1 cellular context compared by ENCODE assay signal in the genomic region with DNA sequence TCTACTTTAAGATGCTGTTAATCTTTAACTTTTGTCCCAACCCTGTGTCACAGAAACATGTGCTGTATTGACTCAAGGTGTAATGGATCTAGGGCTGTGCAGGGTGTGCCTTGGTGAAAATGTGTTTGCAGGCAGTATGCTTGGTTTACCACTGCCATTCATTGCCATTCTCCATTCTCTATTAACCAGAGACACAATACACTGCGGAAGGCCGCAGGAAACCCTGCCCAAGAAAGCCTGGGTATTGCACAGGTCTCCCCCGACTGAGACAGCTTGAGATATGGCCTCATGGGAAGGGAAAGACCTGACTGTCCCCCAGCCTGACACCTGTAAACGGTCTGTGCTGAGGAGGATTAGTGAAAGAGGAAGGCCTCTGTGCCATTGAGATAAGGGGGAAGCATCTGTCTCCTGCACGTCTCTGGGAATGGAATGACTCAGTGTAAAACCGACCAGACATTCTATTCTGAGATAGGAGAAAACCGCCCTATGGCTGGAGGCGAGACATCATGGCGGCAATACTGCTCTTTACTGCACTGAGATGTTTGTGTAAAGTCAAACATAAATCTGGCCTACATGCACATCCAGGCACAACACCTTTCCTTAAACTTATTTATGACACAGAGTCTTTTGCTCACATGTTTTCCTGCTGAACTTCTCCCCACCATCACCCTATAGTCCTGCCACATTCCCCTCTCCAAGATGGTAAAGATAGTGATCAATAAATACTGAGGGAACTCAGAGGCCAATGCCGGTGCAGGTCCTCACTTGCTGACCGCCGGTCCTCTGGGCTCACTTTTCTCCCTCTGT.
TF ChIP-seq lines count a peak whose summit lies in the region.

No MANE protein-coding gene starts in this region.

TF ChIP-seq in K562, 482 proteins besides CTCF, POLR2A, EP300 and RAD21 (continued from another document and continues in another):
- TF ChIP-seq, protein P1, sequence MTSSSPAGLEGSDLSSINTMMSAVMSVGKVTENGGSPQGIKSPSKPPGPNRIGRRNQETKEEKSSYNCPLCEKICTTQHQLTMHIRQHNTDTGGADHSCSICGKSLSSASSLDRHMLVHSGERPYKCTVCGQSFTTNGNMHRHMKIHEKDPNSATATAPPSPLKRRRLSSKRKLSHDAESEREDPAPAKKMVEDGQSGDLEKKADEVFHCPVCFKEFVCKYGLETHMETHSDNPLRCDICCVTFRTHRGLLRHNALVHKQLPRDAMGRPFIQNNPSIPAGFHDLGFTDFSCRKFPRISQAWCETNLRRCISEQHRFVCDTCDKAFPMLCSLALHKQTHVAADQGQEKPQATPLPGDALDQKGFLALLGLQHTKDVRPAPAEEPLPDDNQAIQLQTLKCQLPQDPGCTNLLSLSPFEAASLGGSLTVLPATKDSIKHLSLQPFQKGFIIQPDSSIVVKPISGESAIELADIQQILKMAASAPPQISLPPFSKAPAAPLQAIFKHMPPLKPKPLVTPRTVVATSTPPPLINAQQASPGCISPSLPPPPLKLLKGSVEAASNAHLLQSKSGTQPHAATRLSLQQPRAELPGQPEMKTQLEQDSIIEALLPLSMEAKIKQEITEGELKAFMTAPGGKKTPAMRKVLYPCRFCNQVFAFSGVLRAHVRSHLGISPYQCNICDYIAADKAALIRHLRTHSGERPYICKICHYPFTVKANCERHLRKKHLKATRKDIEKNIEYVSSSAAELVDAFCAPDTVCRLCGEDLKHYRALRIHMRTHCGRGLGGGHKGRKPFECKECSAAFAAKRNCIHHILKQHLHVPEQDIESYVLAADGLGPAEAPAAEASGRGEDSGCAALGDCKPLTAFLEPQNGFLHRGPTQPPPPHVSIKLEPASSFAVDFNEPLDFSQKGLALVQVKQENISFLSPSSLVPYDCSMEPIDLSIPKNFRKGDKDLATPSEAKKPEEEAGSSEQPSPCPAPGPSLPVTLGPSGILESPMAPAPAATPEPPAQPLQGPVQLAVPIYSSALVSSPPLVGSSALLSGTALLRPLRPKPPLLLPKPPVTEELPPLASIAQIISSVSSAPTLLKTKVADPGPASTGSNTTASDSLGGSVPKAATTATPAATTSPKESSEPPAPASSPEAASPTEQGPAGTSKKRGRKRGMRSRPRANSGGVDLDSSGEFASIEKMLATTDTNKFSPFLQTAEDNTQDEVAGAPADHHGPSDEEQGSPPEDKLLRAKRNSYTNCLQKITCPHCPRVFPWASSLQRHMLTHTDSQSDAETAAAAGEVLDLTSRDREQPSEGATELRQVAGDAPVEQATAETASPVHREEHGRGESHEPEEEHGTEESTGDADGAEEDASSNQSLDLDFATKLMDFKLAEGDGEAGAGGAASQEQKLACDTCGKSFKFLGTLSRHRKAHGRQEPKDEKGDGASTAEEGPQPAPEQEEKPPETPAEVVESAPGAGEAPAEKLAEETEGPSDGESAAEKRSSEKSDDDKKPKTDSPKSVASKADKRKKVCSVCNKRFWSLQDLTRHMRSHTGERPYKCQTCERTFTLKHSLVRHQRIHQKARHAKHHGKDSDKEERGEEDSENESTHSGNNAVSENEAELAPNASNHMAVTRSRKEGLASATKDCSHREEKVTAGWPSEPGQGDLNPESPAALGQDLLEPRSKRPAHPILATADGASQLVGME (CRISPR knock-in tag; IDR thresholded peaks at IDR 0.05): 0 out of 2 replicates have a peak, but pooled peaks have one; percentile 20
- TF ChIP-seq, protein P2, sequence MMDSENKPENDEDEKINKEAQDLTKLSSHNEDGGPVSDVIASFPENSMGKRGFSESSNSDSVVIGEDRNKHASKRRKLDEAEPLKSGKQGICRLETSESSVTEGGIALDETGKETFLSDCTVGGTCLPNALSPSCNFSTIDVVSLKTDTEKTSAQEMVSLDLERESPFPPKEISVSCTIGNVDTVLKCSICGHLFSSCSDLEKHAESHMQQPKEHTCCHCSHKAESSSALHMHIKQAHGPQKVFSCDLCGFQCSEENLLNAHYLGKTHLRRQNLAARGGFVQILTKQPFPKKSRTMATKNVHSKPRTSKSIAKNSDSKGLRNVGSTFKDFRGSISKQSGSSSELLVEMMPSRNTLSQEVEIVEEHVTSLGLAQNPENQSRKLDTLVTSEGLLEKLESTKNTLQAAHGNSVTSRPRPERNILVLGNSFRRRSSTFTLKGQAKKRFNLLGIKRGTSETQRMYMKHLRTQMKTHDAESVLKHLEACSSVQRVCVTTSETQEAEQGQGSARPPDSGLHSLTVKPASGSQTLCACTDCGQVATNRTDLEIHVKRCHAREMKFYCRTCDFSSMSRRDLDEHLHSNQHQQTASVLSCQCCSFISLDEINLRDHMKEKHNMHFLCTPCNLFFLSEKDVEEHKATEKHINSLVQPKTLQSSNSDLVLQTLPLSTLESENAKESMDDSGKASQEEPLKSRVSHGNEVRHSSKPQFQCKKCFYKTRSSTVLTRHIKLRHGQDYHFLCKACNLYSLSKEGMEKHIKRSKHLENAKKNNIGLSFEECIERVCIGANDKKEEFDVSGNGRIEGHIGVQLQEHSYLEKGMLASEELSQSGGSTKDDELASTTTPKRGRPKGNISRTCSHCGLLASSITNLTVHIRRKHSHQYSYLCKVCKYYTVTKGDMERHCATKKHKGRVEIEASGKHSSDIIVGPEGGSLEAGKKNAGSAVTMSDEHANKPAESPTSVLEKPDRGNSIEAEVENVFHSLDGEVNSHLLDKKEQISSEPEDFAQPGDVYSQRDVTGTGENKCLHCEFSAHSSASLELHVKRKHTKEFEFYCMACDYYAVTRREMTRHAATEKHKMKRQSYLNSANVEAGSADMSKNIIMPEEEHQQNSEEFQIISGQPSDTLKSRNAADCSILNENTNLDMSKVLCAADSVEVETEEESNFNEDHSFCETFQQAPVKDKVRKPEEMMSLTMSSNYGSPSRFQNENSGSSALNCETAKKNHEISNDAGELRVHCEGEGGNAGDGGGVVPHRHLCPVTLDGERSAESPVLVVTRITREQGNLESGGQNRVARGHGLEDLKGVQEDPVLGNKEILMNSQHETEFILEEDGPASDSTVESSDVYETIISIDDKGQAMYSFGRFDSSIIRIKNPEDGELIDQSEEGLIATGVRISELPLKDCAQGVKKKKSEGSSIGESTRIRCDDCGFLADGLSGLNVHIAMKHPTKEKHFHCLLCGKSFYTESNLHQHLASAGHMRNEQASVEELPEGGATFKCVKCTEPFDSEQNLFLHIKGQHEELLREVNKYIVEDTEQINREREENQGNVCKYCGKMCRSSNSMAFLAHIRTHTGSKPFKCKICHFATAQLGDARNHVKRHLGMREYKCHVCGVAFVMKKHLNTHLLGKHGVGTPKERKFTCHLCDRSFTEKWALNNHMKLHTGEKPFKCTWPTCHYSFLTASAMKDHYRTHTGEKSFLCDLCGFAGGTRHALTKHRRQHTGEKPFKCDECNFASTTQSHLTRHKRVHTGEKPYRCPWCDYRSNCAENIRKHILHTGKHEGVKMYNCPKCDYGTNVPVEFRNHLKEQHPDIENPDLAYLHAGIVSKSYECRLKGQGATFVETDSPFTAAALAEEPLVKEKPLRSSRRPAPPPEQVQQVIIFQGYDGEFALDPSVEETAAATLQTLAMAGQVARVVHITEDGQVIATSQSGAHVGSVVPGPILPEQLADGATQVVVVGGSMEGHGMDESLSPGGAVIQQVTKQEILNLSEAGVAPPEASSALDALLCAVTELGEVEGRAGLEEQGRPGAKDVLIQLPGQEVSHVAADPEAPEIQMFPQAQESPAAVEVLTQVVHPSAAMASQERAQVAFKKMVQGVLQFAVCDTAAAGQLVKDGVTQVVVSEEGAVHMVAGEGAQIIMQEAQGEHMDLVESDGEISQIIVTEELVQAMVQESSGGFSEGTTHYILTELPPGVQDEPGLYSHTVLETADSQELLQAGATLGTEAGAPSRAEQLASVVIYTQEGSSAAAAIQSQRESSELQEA (IDR thresholded peaks at IDR 0.05; ENCODE audit: low read depth): no peak
- TF ChIP-seq TCFL5 (CRISPR knock-in tag; conservative IDR thresholded peaks at IDR 0.05) (peak; percentile 62; the same call in 1 of the 2 replicates), ESRRB (CRISPR knock-in tag; IDR thresholded peaks at IDR 0.05; ENCODE audit: borderline replicate concordance) (no peak), ZNF23 (CRISPR knock-in tag; IDR thresholded peaks at IDR 0.05) (peak; percentile 22; the same call in 1 of the 2 replicates), KDM1A (IDR thresholded peaks at IDR 0.05) (peak; percentile 94 to 95), SMARCC2 (IDR thresholded peaks at IDR 0.05; ENCODE audit: low read depth) (peak; percentile 94), JUN (IDR thresholded peaks at IDR 0.05; ENCODE audit: borderline replicate concordance, low read depth, low read length) (peak; percentile 60), JUN (CRISPR knock-in tag; IDR thresholded peaks at IDR 0.05; ENCODE audit: borderline replicate concordance) (no peak), LCOR (CRISPR knock-in tag; IDR thresholded peaks at IDR 0.05) (peak; percentile 46; the same call in 1 of the 2 replicates), ZNF79 (CRISPR knock-in tag; IDR thresholded peaks at IDR 0.05; ENCODE audit: low read depth) (peak; percentile 61; the same call in 1 of the 2 replicates), SUPT5H (IDR thresholded peaks at IDR 0.05) (no peak), NONO (IDR thresholded peaks at IDR 0.05; ENCODE audit: low read depth in 2 of 2, low read length in 1 of 2) (peak in 1 of 2 experiments; percentile 49; a peak in 1 of 4 replicates), NR4A1 (CRISPR knock-in tag; IDR thresholded peaks at IDR 0.05) (peak; percentile 50; the same call in 1 of the 2 replicates), NR4A1 (tag; IDR thresholded peaks at IDR 0.05) (peak; percentile 97), ESRRA (IDR thresholded peaks at IDR 0.05; ENCODE audit: borderline replicate concordance, low read depth) (0 out of 2 replicates have a peak, but pooled peaks have one; percentile 24), FOXA1 (IDR thresholded peaks at IDR 0.05; ENCODE audit: borderline replicate concordance) (no peak), NFATC3 (IDR thresholded peaks at IDR 0.05) (peak; percentile 78; the same call in 1 of the 2 replicates)
- TF ChIP-seq, protein P3, sequence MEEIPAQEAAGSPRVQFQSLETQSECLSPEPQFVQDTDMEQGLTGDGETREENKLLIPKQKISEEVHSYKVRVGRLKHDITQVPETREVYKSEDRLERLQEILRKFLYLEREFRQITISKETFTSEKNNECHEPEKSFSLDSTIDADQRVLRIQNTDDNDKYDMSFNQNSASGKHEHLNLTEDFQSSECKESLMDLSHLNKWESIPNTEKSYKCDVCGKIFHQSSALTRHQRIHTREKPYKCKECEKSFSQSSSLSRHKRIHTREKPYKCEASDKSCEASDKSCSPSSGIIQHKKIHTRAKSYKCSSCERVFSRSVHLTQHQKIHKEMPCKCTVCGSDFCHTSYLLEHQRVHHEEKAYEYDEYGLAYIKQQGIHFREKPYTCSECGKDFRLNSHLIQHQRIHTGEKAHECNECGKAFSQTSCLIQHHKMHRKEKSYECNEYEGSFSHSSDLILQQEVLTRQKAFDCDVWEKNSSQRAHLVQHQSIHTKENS (CRISPR knock-in tag; IDR thresholded peaks at IDR 0.05): no peak
- TF ChIP-seq, protein P4, sequence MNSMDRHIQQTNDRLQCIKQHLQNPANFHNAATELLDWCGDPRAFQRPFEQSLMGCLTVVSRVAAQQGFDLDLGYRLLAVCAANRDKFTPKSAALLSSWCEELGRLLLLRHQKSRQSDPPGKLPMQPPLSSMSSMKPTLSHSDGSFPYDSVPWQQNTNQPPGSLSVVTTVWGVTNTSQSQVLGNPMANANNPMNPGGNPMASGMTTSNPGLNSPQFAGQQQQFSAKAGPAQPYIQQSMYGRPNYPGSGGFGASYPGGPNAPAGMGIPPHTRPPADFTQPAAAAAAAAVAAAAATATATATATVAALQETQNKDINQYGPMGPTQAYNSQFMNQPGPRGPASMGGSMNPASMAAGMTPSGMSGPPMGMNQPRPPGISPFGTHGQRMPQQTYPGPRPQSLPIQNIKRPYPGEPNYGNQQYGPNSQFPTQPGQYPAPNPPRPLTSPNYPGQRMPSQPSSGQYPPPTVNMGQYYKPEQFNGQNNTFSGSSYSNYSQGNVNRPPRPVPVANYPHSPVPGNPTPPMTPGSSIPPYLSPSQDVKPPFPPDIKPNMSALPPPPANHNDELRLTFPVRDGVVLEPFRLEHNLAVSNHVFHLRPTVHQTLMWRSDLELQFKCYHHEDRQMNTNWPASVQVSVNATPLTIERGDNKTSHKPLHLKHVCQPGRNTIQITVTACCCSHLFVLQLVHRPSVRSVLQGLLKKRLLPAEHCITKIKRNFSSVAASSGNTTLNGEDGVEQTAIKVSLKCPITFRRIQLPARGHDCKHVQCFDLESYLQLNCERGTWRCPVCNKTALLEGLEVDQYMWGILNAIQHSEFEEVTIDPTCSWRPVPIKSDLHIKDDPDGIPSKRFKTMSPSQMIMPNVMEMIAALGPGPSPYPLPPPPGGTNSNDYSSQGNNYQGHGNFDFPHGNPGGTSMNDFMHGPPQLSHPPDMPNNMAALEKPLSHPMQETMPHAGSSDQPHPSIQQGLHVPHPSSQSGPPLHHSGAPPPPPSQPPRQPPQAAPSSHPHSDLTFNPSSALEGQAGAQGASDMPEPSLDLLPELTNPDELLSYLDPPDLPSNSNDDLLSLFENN (IDR thresholded peaks at IDR 0.05; ENCODE audit: low read depth in 2 of 2, low read length in 2 of 2): peak in 1 of 2 experiments; percentile 87; a peak in 2 of 4 replicates
- TF ChIP-seq, protein P5, sequence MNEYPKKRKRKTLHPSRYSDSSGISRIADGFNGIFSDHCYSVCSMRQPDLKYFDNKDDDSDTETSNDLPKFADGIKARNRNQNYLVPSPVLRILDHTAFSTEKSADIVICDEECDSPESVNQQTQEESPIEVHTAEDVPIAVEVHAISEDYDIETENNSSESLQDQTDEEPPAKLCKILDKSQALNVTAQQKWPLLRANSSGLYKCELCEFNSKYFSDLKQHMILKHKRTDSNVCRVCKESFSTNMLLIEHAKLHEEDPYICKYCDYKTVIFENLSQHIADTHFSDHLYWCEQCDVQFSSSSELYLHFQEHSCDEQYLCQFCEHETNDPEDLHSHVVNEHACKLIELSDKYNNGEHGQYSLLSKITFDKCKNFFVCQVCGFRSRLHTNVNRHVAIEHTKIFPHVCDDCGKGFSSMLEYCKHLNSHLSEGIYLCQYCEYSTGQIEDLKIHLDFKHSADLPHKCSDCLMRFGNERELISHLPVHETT (CRISPR knock-in tag; conservative IDR thresholded peaks at IDR 0.05 in 1 of 2, IDR thresholded peaks at IDR 0.05 in 1 of 2): peak in 1 of 2 experiments; percentile 96; a peak in 2 of 4 replicates
- TF ChIP-seq, protein P6, sequence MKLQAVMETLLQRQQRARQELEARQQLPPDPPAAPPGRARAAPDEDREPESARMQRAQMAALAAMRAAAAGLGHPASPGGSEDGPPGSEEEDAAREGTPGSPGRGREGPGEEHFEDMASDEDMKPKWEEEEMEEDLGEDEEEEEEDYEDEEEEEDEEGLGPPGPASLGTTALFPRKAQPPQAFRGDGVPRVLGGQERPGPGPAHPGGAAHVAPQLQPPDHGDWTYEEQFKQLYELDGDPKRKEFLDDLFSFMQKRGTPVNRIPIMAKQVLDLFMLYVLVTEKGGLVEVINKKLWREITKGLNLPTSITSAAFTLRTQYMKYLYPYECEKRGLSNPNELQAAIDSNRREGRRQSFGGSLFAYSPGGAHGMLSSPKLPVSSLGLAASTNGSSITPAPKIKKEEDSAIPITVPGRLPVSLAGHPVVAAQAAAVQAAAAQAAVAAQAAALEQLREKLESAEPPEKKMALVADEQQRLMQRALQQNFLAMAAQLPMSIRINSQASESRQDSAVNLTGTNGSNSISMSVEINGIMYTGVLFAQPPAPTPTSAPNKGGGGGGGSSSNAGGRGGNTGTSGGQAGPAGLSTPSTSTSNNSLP (IDR thresholded peaks at IDR 0.05; ENCODE audit: borderline replicate concordance, low read depth, low read length): no peak
